Comparison of ENCODE assay signal across 16 cellular contexts in the genomic region with DNA sequence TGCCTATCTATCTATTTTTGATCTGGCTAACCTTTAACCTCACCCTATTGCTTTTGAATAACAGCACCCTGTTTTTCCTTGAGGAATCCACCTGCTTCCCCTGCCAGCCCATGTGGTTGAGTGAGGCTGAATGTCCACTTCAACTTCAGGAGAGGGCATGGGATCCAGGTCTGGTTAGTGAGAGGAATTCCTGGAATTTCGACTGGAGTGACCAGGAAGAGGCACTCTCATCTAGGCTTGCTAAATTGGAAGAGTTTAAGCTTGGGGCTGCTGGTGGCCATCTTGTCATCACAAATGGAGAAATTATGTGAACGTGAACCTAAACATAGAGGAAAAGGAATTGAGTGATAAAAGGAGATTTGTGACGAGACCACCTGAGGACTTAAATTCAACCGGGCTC.
DNase-seq lines count a peak whose midpoint lies in the region; ATAC-seq, FAIRE-seq and TF ChIP-seq lines count a peak whose summit lies in the region.
"Had no signal": no experiment of that assay in that cellular context is flagged by ENCODE, and none has a peak within 500 bp of the region (broad histone marks: within the 10 kb centered on the region; RNA-seq: fewer than 3 reads in every experiment).

No MANE protein-coding gene starts in this region.

- H3K4me3 Mint-ChIP-seq in GM23338 = no peak overlapping the region
- H3K4me3 Mint-ChIP-seq: CD4-positive, alpha-beta memory T cell; H9 had no signal

- H3K23me2 ChIP-seq in H1 (ENCODE audit: low read depth, low read length) = no peaks in the 10 kb centered on the region

- H3K4me1 Mint-ChIP-seq in GM23338 = peaks cover 14% of the 10 kb centered on the region
- H3K4me1 Mint-ChIP-seq: CD4-positive, alpha-beta memory T cell had no signal

- DNase-seq in GM23338 (ENCODE audit: low spot score) (peak; percentile 32), H1 (ENCODE audit: low read depth in 1 of 2, low spot score in 2 of 2) (no peak), mesendoderm (peak; percentile 23), NCI-H748 (lab: John Stamatoyannopoulos, UW; ENCODE audit: unreplicated experiment) (no peak), cerebellar nuclear complex (lab: John Stamatoyannopoulos, UW) (no peak)
- DNase-seq: C1 segment of cervical spinal cord; Calu3; CD4-positive, alpha-beta memory T cell; COR-L47; DMS53; DMS79 treated with DMSO at 0.1 percent for 48 hours; H9 had no signal

- ATAC-seq in GM23338 (no peak), HG03442 (IDR thresholded peaks at IDR 0.05; ENCODE audit: unreplicated experiment) (no peak)
- ATAC-seq: HCT116 had no signal

- no peak overlapping the region for H2BK5ac ChIP-seq in H1 (ENCODE audit: low read depth, low read length)
- no peak overlapping the region for H2BK5ac ChIP-seq in mesendoderm (ENCODE audit: low read length)

- H3F3A ChIP-seq in GM23338 (replicated peaks; ENCODE audit: low read depth) = no peaks in the 10 kb centered on the region

- WGBS in H1 (ENCODE audit: extremely low coverage in 1 of 2, insufficient coverage in 1 of 2, insufficient read length in 1 of 2, insufficient replicate concordance in 2 of 2, low coverage in 1 of 2, low lambda C conversion rate in 2 of 2, missing lambda C conversion rate in 1 of 2), 2 experiments = 94% methylated on average over 4 of the region's 4 CpGs; no CpG with 5 or more reads in 1 of the 2 experiments
- no CpG with 5 or more reads among the region's 4 CpGs for WGBS in mesendoderm (ENCODE audit: extremely low coverage, insufficient coverage, low lambda C conversion rate)

- no peaks in the 10 kb centered on the region for H3K36me3 ChIP-seq in GM23338 (ENCODE audit: insufficient read depth)
- no peaks in the 10 kb centered on the region for H3K36me3 ChIP-seq in H1 (ENCODE audit: control insufficient read depth in 2 of 4, insufficient read depth in 4 of 4, low read length in 3 of 4)
- no peaks in the 10 kb centered on the region for H3K36me3 ChIP-seq in mesendoderm (ENCODE audit: control insufficient read depth, insufficient read depth, low read length)

- H2AK5ac ChIP-seq in H1 (ENCODE audit: low read depth, low read length) (no peak overlapping the region), mesendoderm (ENCODE audit: low read length) (no peak overlapping the region)

- H3K79me1 ChIP-seq in H1 (ENCODE audit: low read depth, low read length) (no peaks in the 10 kb centered on the region), mesendoderm (ENCODE audit: low read length) (no peaks in the 10 kb centered on the region)

- POLR2A ChIA-PET in H1 (lab: Charles Lee; ENCODE audit: partially characterized antibody) = no interaction called here

- no peak overlapping the region for H3K4ac ChIP-seq in H1 (replicated peaks; ENCODE audit: insufficient read length, low read depth, low read length)
- H3K4ac ChIP-seq in mesendoderm (ENCODE audit: low read depth, low read length) = no peak overlapping the region

- no peaks in the 10 kb centered on the region for H3K36me3 Mint-ChIP-seq in GM23338 (ENCODE audit: low read depth)
- H3K36me3 Mint-ChIP-seq: CD4-positive, alpha-beta memory T cell had no signal

- H3K27me3 Mint-ChIP-seq in GM23338 (ENCODE audit: insufficient read depth, low read depth, poor library complexity) = peaks cover 3% of the 10 kb centered on the region

- peaks cover 19% of the 10 kb centered on the region for H3K9me2 ChIP-seq in GM23338 (ENCODE audit: insufficient read depth)

- TF ChIP-seq EP300 in H1 (IDR thresholded peaks at IDR 0.05; ENCODE audit: borderline replicate concordance in 1 of 2, low read depth in 2 of 2, low read length in 2 of 2) = no peak

- no peak for TF ChIP-seq CTCF in GM23338 (conservative IDR thresholded peaks at IDR 0.05; ENCODE audit: low read depth in 2 of 2)
- no peak for TF ChIP-seq CTCF in H1 (IDR thresholded peaks at IDR 0.05; ENCODE audit: control extremely low read depth in 1 of 3, insufficient read depth in 1 of 3, low read depth in 1 of 3, low read length in 3 of 3)

- H3K23ac ChIP-seq in H1 (ENCODE audit: insufficient read length) = no peak overlapping the region
- no peak overlapping the region for H3K23ac ChIP-seq in mesendoderm (ENCODE audit: low read length)

- no peak overlapping the region for H3K27ac Mint-ChIP-seq in GM23338
- H3K27ac Mint-ChIP-seq: CD4-positive, alpha-beta memory T cell; H9 had no signal

- TF ChIP-seq RAD21 in H1 (IDR thresholded peaks at IDR 0.05 in 1 of 2, conservative IDR thresholded peaks at IDR 0.05 in 1 of 2; ENCODE audit: low read depth in 2 of 2, low read length in 2 of 2) = no peak

- H3K9ac ChIP-seq in H1 (replicated peaks in 1 of 4; ENCODE audit: extremely low read depth in 1 of 4, low read depth in 3 of 4, low read length in 3 of 4) (no peak overlapping the region), mesendoderm (ENCODE audit: low read length) (no peak overlapping the region)

- no peak overlapping the region for H3K14ac ChIP-seq in H1 (ENCODE audit: insufficient read length)

- no peak for FAIRE-seq in H1 (lab: Jason Lieb, UNC)
- FAIRE-seq: G401.6, GM12892 had no signal

- H3K27me3 ChIP-seq in GM23338 (ENCODE audit: insufficient read depth) = no peaks in the 10 kb centered on the region
- no peaks in the 10 kb centered on the region for H3K27me3 ChIP-seq in H1 (replicated peaks in 1 of 4; ENCODE audit: control insufficient read depth in 3 of 4, extremely low read depth in 1 of 4, insufficient read depth in 3 of 4, low read length in 3 of 4)
- no peaks in the 10 kb centered on the region for H3K27me3 ChIP-seq in mesendoderm (ENCODE audit: insufficient read depth, low read length, poor library complexity)

- no peak overlapping the region for H4K91ac ChIP-seq in H1 (replicated peaks; ENCODE audit: insufficient read length, low read length)

- H3K27ac ChIP-seq in GM23338 (ENCODE audit: low read depth) (no peak overlapping the region), H1 (ENCODE audit: low read depth, low read length) (no peak overlapping the region), mesendoderm (ENCODE audit: low read depth, low read length) (no peak overlapping the region)

- H3K9me3 ChIP-seq in H1 (ENCODE audit: insufficient read depth in 2 of 2, low read depth in 1 of 2, low read length in 1 of 2) = no peaks in the 10 kb centered on the region

- H3K4me3 ChIP-seq in GM23338 (no peak overlapping the region), H1 (ENCODE audit: extremely low read depth in 1 of 4, insufficient read depth in 2 of 4, low read depth in 3 of 4, low read length in 4 of 4) (no peak overlapping the region), mesendoderm (ENCODE audit: low read length) (no peak overlapping the region)

- TF ChIP-seq POLR2A in H1 (IDR thresholded peaks at IDR 0.05; ENCODE audit: control extremely low read depth in 1 of 2, low read depth in 2 of 2, low read length in 2 of 2) = no peak

- H2BK120ac ChIP-seq in H1 (replicated peaks; ENCODE audit: low read depth, low read length) = no peak overlapping the region
- H2BK120ac ChIP-seq in mesendoderm (ENCODE audit: low read depth, low read length) = no peak overlapping the region

- H3K4me2 ChIP-seq in GM23338 = no peak overlapping the region
- H3K4me2 ChIP-seq in H1 (ENCODE audit: insufficient read depth in 1 of 2, low read depth in 2 of 2, low read length in 2 of 2) = no peak overlapping the region
- H3K4me2 ChIP-seq in mesendoderm (ENCODE audit: low read length) = no peak overlapping the region

- H2BK15ac ChIP-seq in H1 (ENCODE audit: low read length) = no peak overlapping the region
- no peak overlapping the region for H2BK15ac ChIP-seq in mesendoderm (replicated peaks; ENCODE audit: low read depth)

- H3K4me1 ChIP-seq in GM23338 (ENCODE audit: insufficient read depth) = peaks cover 11% of the 10 kb centered on the region
- H3K4me1 ChIP-seq in H1 (replicated peaks in 1 of 4; ENCODE audit: control insufficient read depth in 3 of 4, insufficient read depth in 4 of 4, low read length in 3 of 4) = peaks cover 0 to 4% (median 2%) of the 10 kb centered on the region in 4 experiments; a peak in 2 of 7 replicates
- no peaks in the 10 kb centered on the region for H3K4me1 ChIP-seq in mesendoderm (ENCODE audit: control insufficient read depth, low read depth, low read length)

- H3K56ac ChIP-seq in H1 (replicated peaks; ENCODE audit: insufficient read length, low read depth, low read length) (no peak overlapping the region), mesendoderm (ENCODE audit: low read length) (no peak overlapping the region)

- H3K79me2 ChIP-seq in GM23338 (replicated peaks; ENCODE audit: insufficient read depth) (no peaks in the 10 kb centered on the region), H1 (ENCODE audit: control insufficient read depth in 1 of 2, insufficient read depth in 2 of 2, low read length in 2 of 2) (no peaks in the 10 kb centered on the region), mesendoderm (ENCODE audit: control insufficient read depth, insufficient read depth, low read length) (no peaks in the 10 kb centered on the region)

- H2AFZ ChIP-seq in GM23338 (peak overlapping the region; percentile 74; the same call in 1 of the 2 replicates), H1 (ENCODE audit: low read length) (no peak overlapping the region)

- H3K9me3 Mint-ChIP-seq in GM23338 = peaks cover 3% of the 10 kb centered on the region; the same call in 2 of the 3 replicates
- H3K9me3 Mint-ChIP-seq: CD4-positive, alpha-beta memory T cell; H9 had no signal

- H4K20me1 ChIP-seq in GM23338 (replicated peaks; ENCODE audit: insufficient read depth) (no peaks in the 10 kb centered on the region), H1 (replicated peaks in 1 of 2; ENCODE audit: control insufficient read depth in 1 of 2, insufficient read depth in 2 of 2, low read length in 2 of 2) (no peaks in the 10 kb centered on the region)

- H2BK20ac ChIP-seq in H1 (ENCODE audit: low read length) = no peak overlapping the region

- H3K18ac ChIP-seq in H1 (ENCODE audit: extremely low read depth, low read length) (no peak overlapping the region), mesendoderm (ENCODE audit: low read length) (no peak overlapping the region)

- H4K8ac ChIP-seq in H1 (ENCODE audit: extremely low read depth, insufficient read depth, low read length) (no peak overlapping the region), mesendoderm (ENCODE audit: low read depth, low read length) (no peak overlapping the region)

- H2BK12ac ChIP-seq in H1 (ENCODE audit: low read depth, low read length) = no peak overlapping the region

- no peak overlapping the region for H4K5ac ChIP-seq in H1 (ENCODE audit: insufficient read length, low read depth, low read length)
- no peak overlapping the region for H4K5ac ChIP-seq in mesendoderm (ENCODE audit: low read length)

- CTCF ChIA-PET in H1 (lab: Charles Lee; ENCODE audit: partially characterized antibody) = interaction anchor here (0.8 kb wide), 1 partner anchor 18 kb away, joined by 3 read pairs; no protein-coding TSS in a partner anchor

TF ChIP-seq in H1, 55 proteins besides CTCF, POLR2A, EP300 and RAD21:
- no peak for TF ChIP-seq KDM5A (IDR thresholded peaks at IDR 0.05; ENCODE audit: low read length)
- no peak for TF ChIP-seq PHF8 (conservative IDR thresholded peaks at IDR 0.05; ENCODE audit: low read depth, low read length)
- TF ChIP-seq SP2 (IDR thresholded peaks at IDR 0.05; ENCODE audit: low read length) = no peak
- TF ChIP-seq RFX5 (IDR thresholded peaks at IDR 0.05; ENCODE audit: borderline replicate concordance, low read depth, low read length) = no peak
- TF ChIP-seq TEAD4 (IDR thresholded peaks at IDR 0.05; ENCODE audit: low read depth, low read length) = peak; percentile 76

Comparison
In these comparisons a context has a peak if more than half of its experiments do, and no peak if none do; other contexts are left out.
1. DNase-seq: peak in GM23338 (single experiment) and mesendoderm (single experiment); none in H1 (0 of 2), NCI-H748 (single experiment) and cerebellar nuclear complex (0 of 2).